In the genomic region with DNA sequence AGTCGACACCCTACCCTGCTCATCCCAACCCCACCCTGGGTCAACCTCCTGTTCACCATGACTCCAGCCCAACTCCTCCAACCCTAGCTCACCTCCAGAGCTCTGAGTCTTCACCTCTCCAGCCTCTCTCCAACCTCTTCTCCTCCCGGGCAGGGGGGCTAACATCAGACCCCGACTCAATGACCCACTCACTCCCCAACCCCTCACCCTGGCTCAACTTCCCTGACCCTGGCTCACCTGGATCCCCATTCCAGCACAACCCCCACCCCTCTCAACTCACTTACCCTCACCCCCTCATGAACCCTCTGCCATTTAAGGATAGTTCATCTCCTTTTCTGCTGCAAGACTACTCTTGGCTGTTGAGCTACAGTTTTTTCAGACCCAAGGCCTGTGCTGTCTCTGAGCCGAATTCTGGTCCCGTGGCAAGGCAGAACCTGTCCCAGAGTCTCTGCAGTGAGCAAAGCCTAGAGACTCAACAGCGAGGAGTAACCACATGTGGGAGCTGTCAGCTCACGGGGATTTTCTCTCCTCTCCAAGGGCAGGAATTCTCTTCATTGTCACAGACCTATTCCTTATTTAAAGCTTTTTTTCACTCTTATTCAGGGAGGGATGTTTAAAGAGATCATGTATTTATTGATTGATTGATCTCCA, we compare ENCODE assay signal across 1 cellular context.
TF ChIP-seq lines count a peak whose summit lies in the region.

No MANE protein-coding gene starts in this region.

TF ChIP-seq in A549, 52 proteins besides CTCF, POLR2A, EP300 and RAD21 (continued from another document):
- TF ChIP-seq PBX3 (IDR thresholded peaks at IDR 0.05): no peak
